In genomic region chrX:119069128-119069527, GRCh38 we compare ENCODE assay signal across 1 cellular context.
TF ChIP-seq lines count a peak whose summit lies in the region.

No MANE protein-coding gene starts in this region.

TF ChIP-seq in HEK293, 187 proteins besides CTCF, POLR2A, EP300 and RAD21 (continued from another document):
- TF ChIP-seq PRDM2 (tag by site-specific recombination; IDR thresholded peaks at IDR 0.05; ENCODE audit: borderline replicate concordance) (no peak), ZNF658 (tag by site-specific recombination; IDR thresholded peaks at IDR 0.05) (no peak)
